Comparison of ENCODE assay signal across 1 cellular context in the genomic region with DNA sequence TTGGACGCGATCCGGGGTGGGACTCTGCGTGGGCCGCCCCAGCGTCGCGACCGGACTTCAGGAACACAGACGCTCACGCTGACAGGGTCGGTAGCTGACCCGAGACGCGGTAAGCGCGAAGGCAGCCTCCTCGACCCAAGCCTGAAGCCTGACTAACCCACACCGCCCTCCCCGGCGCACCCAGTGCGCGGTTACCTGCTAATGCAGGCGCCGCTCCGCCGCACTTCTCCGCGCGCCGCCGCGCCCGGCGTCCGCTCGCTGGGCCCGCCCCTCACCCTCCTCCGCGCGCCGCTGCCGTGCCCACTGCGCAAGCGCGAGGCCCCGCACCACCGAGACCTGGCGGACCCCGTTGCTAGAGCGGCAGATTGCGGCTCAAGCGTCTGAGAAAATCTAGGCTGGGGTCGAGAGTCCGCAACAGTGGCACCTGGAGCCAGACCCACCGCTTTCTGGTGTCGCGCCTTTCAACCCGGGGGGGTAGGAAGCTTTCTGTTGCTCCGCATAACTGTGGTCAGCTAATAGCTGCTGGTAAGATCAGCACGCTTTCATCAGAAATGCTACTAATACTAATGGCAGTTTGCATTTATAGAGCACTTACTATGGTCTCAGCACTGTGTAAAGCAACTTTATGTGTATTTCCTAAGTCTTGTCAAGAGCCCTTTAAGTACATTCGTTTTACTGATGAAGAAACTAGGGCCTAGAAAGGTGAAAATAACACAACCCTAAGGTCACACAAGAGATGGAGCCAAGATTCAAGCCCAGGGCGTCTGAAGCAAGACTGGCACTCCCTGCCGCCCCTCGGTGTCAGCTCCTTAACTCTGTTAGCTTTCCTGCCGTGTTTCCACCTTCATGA.
TF ChIP-seq lines count a peak whose summit lies in the region.

A gene with protein sequence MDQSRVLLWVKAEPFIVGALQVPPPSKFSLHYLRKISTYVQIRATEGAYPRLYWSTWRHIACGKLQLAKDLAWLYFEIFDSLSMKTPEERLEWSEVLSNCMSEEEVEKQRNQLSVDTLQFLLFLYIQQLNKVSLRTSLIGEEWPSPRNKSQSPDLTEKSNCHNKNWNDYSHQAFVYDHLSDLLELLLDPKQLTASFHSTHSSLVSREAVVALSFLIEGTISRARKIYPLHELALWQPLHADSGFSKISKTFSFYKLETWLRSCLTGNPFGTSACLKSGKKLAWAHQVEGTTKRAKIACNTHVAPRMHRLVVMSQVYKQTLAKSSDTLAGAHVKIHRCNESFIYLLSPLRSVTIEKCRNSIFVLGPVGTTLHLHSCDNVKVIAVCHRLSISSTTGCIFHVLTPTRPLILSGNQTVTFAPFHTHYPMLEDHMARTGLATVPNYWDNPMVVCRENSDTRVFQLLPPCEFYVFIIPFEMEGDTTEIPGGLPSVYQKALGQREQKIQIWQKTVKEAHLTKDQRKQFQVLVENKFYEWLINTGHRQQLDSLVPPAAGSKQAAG (minus strand): TSS at position 268 of the 850 bp plus-strand sequence. CDS start 3,010 bp downstream, outside the sequence.

TF ChIP-seq in IMR-90, 13 proteins besides CTCF, POLR2A, EP300 and RAD21 (continued from another document):
- TF ChIP-seq MXI1 (IDR thresholded peaks at IDR 0.05; ENCODE audit: borderline replicate concordance, low read depth, low read length), result peak; percentile 79
- TF ChIP-seq BHLHE40 (IDR thresholded peaks at IDR 0.05; ENCODE audit: low read depth, low read length), result 0 out of 2 replicates have a peak, but pooled peaks have one; percentile 23
